ENCODE assay signal across 10 cellular contexts in the genomic region with DNA sequence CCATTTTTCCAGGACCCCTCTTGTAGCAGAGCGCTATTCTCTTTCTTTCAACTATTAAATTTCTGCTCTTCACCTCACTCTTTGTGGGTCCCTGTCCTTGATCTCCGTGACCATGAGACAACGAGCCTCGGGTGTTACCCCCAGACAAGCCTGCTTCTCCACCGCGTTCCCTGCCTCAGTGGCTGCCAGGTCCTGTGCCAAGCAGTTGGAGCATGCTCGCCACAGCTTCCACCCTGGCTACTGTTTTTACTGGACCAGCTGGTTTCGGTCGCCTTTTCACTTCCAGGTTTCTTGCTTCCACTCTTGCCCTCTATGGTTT. TPM values are rescaled to one million over a fixed set of nuclear protein-coding genes. Genes with fewer than 3 reads are reported as not detected.
DNase-seq lines count a peak whose midpoint lies in the region; ATAC-seq, FAIRE-seq and TF ChIP-seq lines count a peak whose summit lies in the region.
"Had no signal": no experiment of that assay in that cellular context is flagged by ENCODE, and none has a peak within 500 bp of the region (broad histone marks: within the 10 kb centered on the region; RNA-seq: fewer than 3 reads in every experiment).

No MANE protein-coding gene starts in this region.

- FAIRE-seq in K562 (lab: Jason Lieb, UNC) = no peak

- peak overlapping the region; percentile 79 for H3K27ac Mint-ChIP-seq in GM23338
- H3K27ac Mint-ChIP-seq in naive thymus-derived CD4-positive, alpha-beta T cell = peak overlapping the region in 4 of 9 donors; percentile 8 to 48 (median 28)
- H3K27ac Mint-ChIP-seq in activated T-cell treated with anti-CD3 and anti-CD28 coated beads, Interleukin-2, amount 50 U/mL, for 72 hours = no peak overlapping the region

- H3K79me2 ChIP-seq in GM23338 (replicated peaks; ENCODE audit: insufficient read depth) (peaks cover 63% of the 10 kb centered on the region), K562 (ENCODE audit: control insufficient read depth, insufficient read depth, low read length) (peaks cover 84% of the 10 kb centered on the region)

- TF ChIP-seq RAD21 in K562 (CRISPR knock-in tag; conservative IDR thresholded peaks at IDR 0.05 in 1 of 2, IDR thresholded peaks at IDR 0.05 in 1 of 2) = no peak

- H3K27me3 Mint-ChIP-seq in GM23338 (ENCODE audit: insufficient read depth, low read depth, poor library complexity) = peaks cover 7% of the 10 kb centered on the region
- no peaks in the 10 kb centered on the region for H3K27me3 Mint-ChIP-seq in naive thymus-derived CD4-positive, alpha-beta T cell
- no peaks in the 10 kb centered on the region for H3K27me3 Mint-ChIP-seq in activated T-cell treated with anti-CD3 and anti-CD28 coated beads, Interleukin-2, amount 50 U/mL, for 72 hours (ENCODE audit: low read depth)

- H3K36me3 Mint-ChIP-seq in GM23338 (ENCODE audit: low read depth) = peaks cover 47% of the 10 kb centered on the region
- peaks cover 4 to 20% (median 14%) of the 10 kb centered on the region in 5 donors for H3K36me3 Mint-ChIP-seq in naive thymus-derived CD4-positive, alpha-beta T cell
- H3K36me3 Mint-ChIP-seq in activated T-cell treated with anti-CD3 and anti-CD28 coated beads, Interleukin-2, amount 50 U/mL, for 72 hours (ENCODE audit: insufficient read depth in 2 of 2) = peaks cover 9 to 11% of the 10 kb centered on the region in 2 donors

- in situ Hi-C loops in K562 (cut with MboI) = no loop called here

- TF ChIP-seq CTCF in GM23338 (conservative IDR thresholded peaks at IDR 0.05; ENCODE audit: low read depth in 2 of 2) (no peak), K562 (IDR thresholded peaks at IDR 0.05 in 2 of 3, conservative IDR thresholded peaks at IDR 0.05 in 1 of 3; ENCODE audit: insufficient read depth in 2 of 3, low read depth in 1 of 3, low read length in 3 of 3) (no peak), right atrium auricular region (IDR thresholded peaks at IDR 0.05) (no peak), retinal pigment epithelial cell (conservative IDR thresholded peaks at IDR 0.05; ENCODE audit: low read depth, low read length) (no peak)

- H3K4me1 Mint-ChIP-seq in GM23338 = peaks cover 41% of the 10 kb centered on the region
- H3K4me1 Mint-ChIP-seq in naive thymus-derived CD4-positive, alpha-beta T cell = peaks cover 47 to 74% (median 67%) of the 10 kb centered on the region in 7 donors
- peaks cover 62% of the 10 kb centered on the region for H3K4me1 Mint-ChIP-seq in activated T-cell treated with anti-CD3 and anti-CD28 coated beads, Interleukin-2, amount 50 U/mL, for 72 hours (ENCODE audit: low read depth)

- H3K9me1 ChIP-seq in K562 (ENCODE audit: control insufficient read depth, insufficient read depth, low read length) = peaks cover 4% of the 10 kb centered on the region

- ATAC-seq in GM23338 (peak; percentile 16), K562 (peak; percentile 2; the same call in 1 of the 3 replicates), GM19395 (IDR thresholded peaks at IDR 0.05; ENCODE audit: unreplicated experiment) (no peak)
- ATAC-seq in naive thymus-derived CD4-positive, alpha-beta T cell = no peak
- no peak for ATAC-seq in activated CD4-positive, CD25-positive, alpha-beta regulatory T cell treated with anti-CD3 and anti-CD28 coated beads, Interleukin-2, amount 50 U/mL, for 24 hours
- ATAC-seq in activated T-cell treated with anti-CD3 and anti-CD28 coated beads, Interleukin-2, amount 50 U/mL, for 72 hours (replicated peaks in 1 of 2) = no peak

- H3K4me2 ChIP-seq in GM23338 = peak overlapping the region; percentile 77
- peak overlapping the region; percentile 91 for H3K4me2 ChIP-seq in K562 (ENCODE audit: insufficient read depth, low read length)

- no peaks in the 10 kb centered on the region for H3K9me3 ChIP-seq in K562 (replicated peaks; ENCODE audit: control insufficient read depth, insufficient read depth, low read depth, low read length)
- no peaks in the 10 kb centered on the region for H3K9me3 ChIP-seq in right atrium auricular region
- no peaks in the 10 kb centered on the region for H3K9me3 ChIP-seq in naive thymus-derived CD4-positive, alpha-beta T cell (ENCODE audit: control insufficient read depth in 2 of 3, low read length in 3 of 3)

- WGBS in K562 (ENCODE audit: insufficient coverage, low coverage, missing lambda C conversion rate) = 8% methylated on average over 9 of the region's 9 CpGs

- peaks cover 34% of the 10 kb centered on the region; the same call in 1 of the 2 replicates for H3K4me1 ChIP-seq in GM23338 (ENCODE audit: insufficient read depth)
- H3K4me1 ChIP-seq in K562 (replicated peaks in 1 of 2; ENCODE audit: control insufficient read depth in 2 of 2, insufficient read depth in 2 of 2, low read length in 2 of 2) = peaks cover 3 to 34% of the 10 kb centered on the region in 2 experiments; a peak in 4 of 5 replicates
- peaks cover 0 to 35% of the 10 kb centered on the region in 2 donors for H3K4me1 ChIP-seq in right atrium auricular region
- peaks cover 20 to 27% of the 10 kb centered on the region in 2 donors for H3K4me1 ChIP-seq in naive thymus-derived CD4-positive, alpha-beta T cell (ENCODE audit: control insufficient read depth in 2 of 2, insufficient read depth in 2 of 2, low read length in 2 of 2)

- no peak for DNase-seq in GM23338 (ENCODE audit: low spot score)
- no peak for DNase-seq in K562 (ENCODE audit: extremely low read depth in 1 of 4, low spot score in 3 of 4)
- no peak for DNase-seq in right atrium auricular region (ENCODE audit: low spot score)
- no peak for DNase-seq in retinal pigment epithelial cell (ENCODE audit: low read depth)
- DNase-seq in naive thymus-derived CD4-positive, alpha-beta T cell = no peak
- DNase-seq in activated T-cell treated with anti-CD3 and anti-CD28 coated beads, Interleukin-2, amount 50 U/mL, for 72 hours = no peak
- DNase-seq: activated CD4-positive, CD25-positive, alpha-beta regulatory T cell treated with anti-CD3 and anti-CD28 coated beads, Interleukin-2, amount 50 U/mL, for 72 hours; stimulated activated CD4-positive, alpha-beta T cell treated with anti-CD3 and anti-CD28 coated beads, Interleukin-1b, Interleukin-23, amount 100 ng/mL, for 48 hours had no signal

- CTCF ChIA-PET in K562 (lab: Yijun Ruan, JAX; ENCODE audit: low intra/inter-chr PET ratio) = no interaction called here
- CTCF ChIA-PET in naive thymus-derived CD4-positive, alpha-beta T cell (lab: Charles Lee) = interaction anchor here (0.6 kb wide), 1 partner anchor 81 kb away, joined by 3 read pairs; no protein-coding TSS in a partner anchor

- H3K4me3 Mint-ChIP-seq in GM23338 = peak overlapping the region; percentile 73
- H3K4me3 Mint-ChIP-seq in naive thymus-derived CD4-positive, alpha-beta T cell = peak overlapping the region in 1 of 10 donors; percentile 51
- no peak overlapping the region for H3K4me3 Mint-ChIP-seq in activated T-cell treated with anti-CD3 and anti-CD28 coated beads, Interleukin-2, amount 50 U/mL, for 72 hours

- no peaks in the 10 kb centered on the region for H3K27me3 ChIP-seq in GM23338 (ENCODE audit: insufficient read depth)
- H3K27me3 ChIP-seq in K562 (ENCODE audit: control insufficient read depth in 2 of 2, insufficient read depth in 2 of 2, low read length in 2 of 2) = no peaks in the 10 kb centered on the region
- no peaks in the 10 kb centered on the region for H3K27me3 ChIP-seq in right atrium auricular region
- H3K27me3 ChIP-seq in naive thymus-derived CD4-positive, alpha-beta T cell (ENCODE audit: control insufficient read depth in 2 of 2, insufficient read depth in 2 of 2, low read length in 2 of 2) = no peaks in the 10 kb centered on the region

- no peaks in the 10 kb centered on the region for H3K9me2 ChIP-seq in GM23338 (ENCODE audit: insufficient read depth)

- intact Hi-C loops in K562 (cut with micrococcal nuclease) = loop anchor here (2.0 to 5.0 kb wide), 2 partner anchors 36 to 125 kb away; no protein-coding TSS in a partner anchor
- intact Hi-C loops in naive thymus-derived CD4-positive, alpha-beta T cell (cut with micrococcal nuclease) = loop anchor here (10.0 kb wide), 5 partner anchors 311 to 1799 kb away; a partner anchor contains a TSS

- TF ChIP-seq POLR2A in K562 (conservative IDR thresholded peaks at IDR 0.05) = no peak

- peak overlapping the region; percentile 61 for H3K4me3 ChIP-seq in GM23338
- peak overlapping the region; percentile 44 for H3K4me3 ChIP-seq in K562
- peak overlapping the region; percentile 13 to 36 for H3K4me3 ChIP-seq in right atrium auricular region
- peak overlapping the region; percentile 51 for H3K4me3 ChIP-seq in retinal pigment epithelial cell (ENCODE audit: low read length)
- no peak overlapping the region for H3K4me3 ChIP-seq in naive thymus-derived CD4-positive, alpha-beta T cell (ENCODE audit: low read length)

- H3K9ac ChIP-seq in K562 (ENCODE audit: insufficient read depth in 1 of 2, low read depth in 2 of 2, low read length in 2 of 2) = peak overlapping the region; percentile 74 to 92

- TF ChIP-seq EP300 in K562 (IDR thresholded peaks at IDR 0.05; ENCODE audit: low read length) = no peak

- H3F3A ChIP-seq in GM23338 (replicated peaks; ENCODE audit: low read depth) = peaks cover 4% of the 10 kb centered on the region; the same call in 1 of the 2 replicates

- peaks cover 3% of the 10 kb centered on the region; the same call in 2 of the 3 replicates for H3K9me3 Mint-ChIP-seq in GM23338
- no peaks in the 10 kb centered on the region for H3K9me3 Mint-ChIP-seq in naive thymus-derived CD4-positive, alpha-beta T cell
- no peaks in the 10 kb centered on the region for H3K9me3 Mint-ChIP-seq in activated T-cell treated with anti-CD3 and anti-CD28 coated beads, Interleukin-2, amount 50 U/mL, for 72 hours

- H4K20me1 ChIP-seq in GM23338 (replicated peaks; ENCODE audit: insufficient read depth) (0 out of 2 replicates have a peak, but pooled peaks cover 6% of the 10 kb centered on the region), K562 (replicated peaks; ENCODE audit: control insufficient read depth, insufficient read depth, low read length) (peaks cover 3% of the 10 kb centered on the region; the same call in 1 of the 2 replicates)

- H2AFZ ChIP-seq in GM23338 = no peak overlapping the region
- H2AFZ ChIP-seq in K562 (ENCODE audit: low read depth, low read length) = peak overlapping the region; percentile 14; the same call in 1 of the 2 replicates

- H3K36me3 ChIP-seq in GM23338 (ENCODE audit: insufficient read depth) (peaks cover 12% of the 10 kb centered on the region), K562 (ENCODE audit: control insufficient read depth, insufficient read depth, low read length) (peaks cover 44% of the 10 kb centered on the region), right atrium auricular region (no peaks in the 10 kb centered on the region)
- H3K36me3 ChIP-seq in naive thymus-derived CD4-positive, alpha-beta T cell (ENCODE audit: control insufficient read depth in 2 of 3, insufficient read depth in 3 of 3, low read length in 3 of 3) = peaks cover 0 to 22% (median 0%) of the 10 kb centered on the region in 3 experiments

- POLR2A ChIA-PET in K562 (lab: Yijun Ruan, JAX) = interaction anchor here (0.6 to 1.7 kb wide), 10 partner anchors 9 to 1704 kb away, joined by 3 to 10 read pairs (median 3); no protein-coding TSS in a partner anchor
- POLR2A ChIA-PET in naive thymus-derived CD4-positive, alpha-beta T cell (lab: Charles Lee) = no interaction called here

- peak overlapping the region; percentile 89 for H3K27ac ChIP-seq in GM23338 (ENCODE audit: low read depth)
- peak overlapping the region; percentile 80 for H3K27ac ChIP-seq in K562 (ENCODE audit: extremely low read depth, low read depth, low read length)
- peak overlapping the region in 1 of 2 donors; percentile 44 for H3K27ac ChIP-seq in right atrium auricular region
- H3K27ac ChIP-seq in naive thymus-derived CD4-positive, alpha-beta T cell (ENCODE audit: low read depth, low read length) = no peak overlapping the region

- BruUV-seq in K562 (replicated peaks; lab: Mats Ljungman, UMichigan) = no TSS peak

RNA-seq across cellular contexts. Expression of a gene that starts 5.7 kb away (rescaled TPM):
- 24.3 and 26.0 TPM in 2 replicates for total RNA-seq in GM23338 (2014; rRNA removed; shearing (Covaris generic))
- polyA plus RNA-seq in GM23338 (2016; fragmentation: Nextera tagmentation; extraction: Ambion mirVana) = 23.1 and 24.2 TPM in 2 replicates
- 8.1 and 13.3 TPM in 2 replicates for total RNA-seq in K562 (2011; cell fraction: chromatin; rRNA removed; ENCODE audit: low replicate concordance)
- total RNA-seq in K562 (2011; cell fraction: nucleolus; rRNA removed) = 8.9 and 10.0 TPM in 2 replicates
- total RNA-seq in K562 (2011; cell fraction: nucleoplasm; rRNA removed) = 12.8 and 19.0 TPM in 2 replicates
- 35.1 and 43.5 TPM in 2 replicates for total RNA-seq in K562 (2014; rRNA removed)
- 17.2 and 18.4 TPM in 2 replicates for total RNA-seq in K562 (2014; rRNA removed; fragmentation: Illumina TruSeq; extraction: Trizol)
- total RNA-seq in K562 (2015; rRNA removed; fragmentation: Illumina TruSeq; extraction: Trizol) = 16.7 and 18.0 TPM in 2 replicates
- 12.9 and 16.4 TPM in 2 replicates for total RNA-seq in K562 (2021)
- polyA plus RNA-seq in K562 (2011; rRNA removed) = 14.4 and 18.3 TPM in 2 replicates
- 9.9 and 11.6 TPM in 2 replicates for polyA plus RNA-seq in K562 (2011; cell fraction: cytosol; rRNA removed)
- polyA plus RNA-seq in K562 (2011; cell fraction: nucleus; rRNA removed) = 5.7 and 7.0 TPM in 2 replicates
- 9.6 and 12.2 TPM in 2 replicates for polyA plus RNA-seq in K562 (2012)
- 10.7 and 13.2 TPM in 2 replicates for polyA plus RNA-seq in K562 (2014; fragmentation: Illumina TruSeq; extraction: Trizol)
- polyA plus RNA-seq in K562 (2014; fragmentation: Nextera tagmentation; extraction: Ambion mirVana) = 1 to 10 TPM; 2.9 to 4.2 TPM
- polyA plus RNA-seq in K562 (2014; rRNA removed) = 18.5 and 24.8 TPM in 2 replicates
- polyA minus RNA-seq in K562 (2011; rRNA and poly(A)+ RNA removed) = 9.8 and 12.9 TPM in 2 replicates
- 6.1 and 6.4 TPM in 2 replicates for polyA minus RNA-seq in K562 (2011; cell fraction: cytosol; rRNA and poly(A)+ RNA removed)
- polyA minus RNA-seq in K562 (2011; cell fraction: nucleus; rRNA and poly(A)+ RNA removed) = 6.5 and 10.7 TPM in 2 replicates
- total RNA-seq in right atrium auricular region = 10 to 100 TPM; 11.3 to 12.1 TPM
- 10 to 100 TPM in 3 of 5 experiments, 1 to 10 TPM in 2; 4.4 to 27.7 (median 17.7) TPM for total RNA-seq in naive thymus-derived CD4-positive, alpha-beta T cell
- 10 to 100 TPM; 11.2 to 16.2 TPM for polyA plus RNA-seq in naive thymus-derived CD4-positive, alpha-beta T cell
- total RNA-seq in activated T-cell treated with anti-CD3 and anti-CD28 coated beads, Interleukin-2, amount 50 U/mL, for 72 hours = 10 to 100 TPM; 15.6 to 16.7 TPM

RNA-seq across cellular contexts. Expression of a gene that starts 25.9 kb away (rescaled TPM):
- 7.9 and 14.6 TPM in 2 replicates for total RNA-seq in GM23338 (2014; rRNA removed; shearing (Covaris generic))
- polyA plus RNA-seq in GM23338 (2016; fragmentation: Nextera tagmentation; extraction: Ambion mirVana) (4.3 and 4.9 TPM in 2 replicates), K562 (2011; rRNA removed) (0.10 and 0.38 TPM in 2 replicates), K562 (2014; fragmentation: Illumina TruSeq; extraction: Trizol) (0.12 and 0.14 TPM in 2 replicates), K562 (2014; fragmentation: Nextera tagmentation; extraction: Ambion mirVana) (under 1 TPM; 0.01 to 0.08 TPM), K562 (2014; rRNA removed) (0.04 and 0.11 TPM in 2 replicates)
- 0.21 TPM in 1 of 2 replicates, not detected in the other for total RNA-seq in K562 (2011; cell fraction: chromatin; rRNA removed; ENCODE audit: low replicate concordance)
- total RNA-seq in K562 (2011; cell fraction: nucleolus; rRNA removed) = 1.0 and 1.8 TPM in 2 replicates
- 1.7 and 1.9 TPM in 2 replicates for total RNA-seq in K562 (2011; cell fraction: nucleoplasm; rRNA removed)
- total RNA-seq in K562 (2014; rRNA removed) (0.86 and 1.8 TPM in 2 replicates), K562 (2014; rRNA removed; fragmentation: Illumina TruSeq; extraction: Trizol) (0.06 and 0.07 TPM in 2 replicates), K562 (2015; rRNA removed; fragmentation: Illumina TruSeq; extraction: Trizol) (0.22 and 0.57 TPM in 2 replicates), K562 (2021) (0.16 and 0.58 TPM in 2 replicates), right atrium auricular region (1 to 10 TPM; 5.6 to 6.4 TPM)
- polyA plus RNA-seq in K562 (2011; cell fraction: cytosol; rRNA removed) = 0.22 and 0.33 TPM in 2 replicates
- 1.1 and 1.7 TPM in 2 replicates for polyA plus RNA-seq in K562 (2011; cell fraction: nucleus; rRNA removed)
- polyA plus RNA-seq in K562 (2012) = 0.64 and 2.1 TPM in 2 replicates
- polyA minus RNA-seq in K562 (2011; rRNA and poly(A)+ RNA removed) = 0.07 and 0.84 TPM in 2 replicates
- 0.82 TPM in 1 of 2 replicates, not detected in the other for polyA minus RNA-seq in K562 (2011; cell fraction: cytosol; rRNA and poly(A)+ RNA removed)
- polyA minus RNA-seq in K562 (2011; cell fraction: nucleus; rRNA and poly(A)+ RNA removed) = 1.4 TPM in 1 of 2 replicates, not detected in the other
- total RNA-seq in naive thymus-derived CD4-positive, alpha-beta T cell = under 1 TPM in 2 of 5 experiments, not detected in 3; 0.05 to 0.17 TPM
- not detected for polyA plus RNA-seq in naive thymus-derived CD4-positive, alpha-beta T cell
- under 1 TPM in 1 of 2 donors, not detected in 1; 0.07 TPM for total RNA-seq in activated T-cell treated with anti-CD3 and anti-CD28 coated beads, Interleukin-2, amount 50 U/mL, for 72 hours

RNA-seq across cellular contexts. Expression of a gene that starts 32.3 kb away (rescaled TPM):
- 8.6 and 9.3 TPM in 2 replicates for total RNA-seq in GM23338 (2014; rRNA removed; shearing (Covaris generic))
- polyA plus RNA-seq in GM23338 (2016; fragmentation: Nextera tagmentation; extraction: Ambion mirVana) (7.2 and 9.1 TPM in 2 replicates), K562 (2011; rRNA removed) (8.5 and 11.2 TPM in 2 replicates), K562 (2014; fragmentation: Illumina TruSeq; extraction: Trizol) (15.0 and 15.7 TPM in 2 replicates), K562 (2014; fragmentation: Nextera tagmentation; extraction: Ambion mirVana) (1 to 10 TPM; 5.5 to 7.3 TPM), K562 (2014; rRNA removed) (7.9 and 9.1 TPM in 2 replicates)
- total RNA-seq in K562 (2011; cell fraction: chromatin; rRNA removed; ENCODE audit: low replicate concordance) = 16.8 and 17.8 TPM in 2 replicates
- total RNA-seq in K562 (2011; cell fraction: nucleolus; rRNA removed) = 12.0 and 14.7 TPM in 2 replicates
- total RNA-seq in K562 (2011; cell fraction: nucleoplasm; rRNA removed) = 20.2 and 32.4 TPM in 2 replicates
- total RNA-seq in K562 (2014; rRNA removed) (9.9 and 10.0 TPM in 2 replicates), K562 (2014; rRNA removed; fragmentation: Illumina TruSeq; extraction: Trizol) (8.5 and 8.8 TPM in 2 replicates), K562 (2015; rRNA removed; fragmentation: Illumina TruSeq; extraction: Trizol) (6.4 and 7.1 TPM in 2 replicates), K562 (2021) (14.9 and 16.4 TPM in 2 replicates), right atrium auricular region (1 to 10 TPM in 1 of 2 donors, under 1 TPM in 1; 0.37 to 1.5 TPM)
- polyA plus RNA-seq in K562 (2011; cell fraction: cytosol; rRNA removed) = 6.1 and 11.5 TPM in 2 replicates
- 12.4 and 12.9 TPM in 2 replicates for polyA plus RNA-seq in K562 (2011; cell fraction: nucleus; rRNA removed)
- 9.8 and 12.8 TPM in 2 replicates for polyA plus RNA-seq in K562 (2012)
- polyA minus RNA-seq in K562 (2011; rRNA and poly(A)+ RNA removed) = 9.0 and 11.4 TPM in 2 replicates
- polyA minus RNA-seq in K562 (2011; cell fraction: cytosol; rRNA and poly(A)+ RNA removed) = 6.6 and 8.1 TPM in 2 replicates
- 6.6 and 14.7 TPM in 2 replicates for polyA minus RNA-seq in K562 (2011; cell fraction: nucleus; rRNA and poly(A)+ RNA removed)
- under 1 TPM in 4 of 5 experiments, not detected in 1; 0.16 to 0.41 (median 0.30) TPM for total RNA-seq in naive thymus-derived CD4-positive, alpha-beta T cell
- not detected for polyA plus RNA-seq in naive thymus-derived CD4-positive, alpha-beta T cell
- total RNA-seq in activated T-cell treated with anti-CD3 and anti-CD28 coated beads, Interleukin-2, amount 50 U/mL, for 72 hours = under 1 TPM in 1 of 2 donors, not detected in 1; 0.21 TPM

Comparison
In these comparisons a context has a peak if more than half of its experiments do, and no peak if none do; other contexts are left out.
1. ATAC-seq: peak in GM23338 (single experiment) and K562 (single experiment); none in naive thymus-derived CD4-positive, alpha-beta T cell (single experiment), activated CD4-positive, CD25-positive, alpha-beta regulatory T cell treated with anti-CD3 and anti-CD28 coated beads, Interleukin-2, amount 50 U/mL, for 24 hours (0 of 2), activated T-cell treated with anti-CD3 and anti-CD28 coated beads, Interleukin-2, amount 50 U/mL, for 72 hours (0 of 2) and GM19395 (single experiment).